ENCODE assay signal across 16 cellular contexts in the genomic region with DNA sequence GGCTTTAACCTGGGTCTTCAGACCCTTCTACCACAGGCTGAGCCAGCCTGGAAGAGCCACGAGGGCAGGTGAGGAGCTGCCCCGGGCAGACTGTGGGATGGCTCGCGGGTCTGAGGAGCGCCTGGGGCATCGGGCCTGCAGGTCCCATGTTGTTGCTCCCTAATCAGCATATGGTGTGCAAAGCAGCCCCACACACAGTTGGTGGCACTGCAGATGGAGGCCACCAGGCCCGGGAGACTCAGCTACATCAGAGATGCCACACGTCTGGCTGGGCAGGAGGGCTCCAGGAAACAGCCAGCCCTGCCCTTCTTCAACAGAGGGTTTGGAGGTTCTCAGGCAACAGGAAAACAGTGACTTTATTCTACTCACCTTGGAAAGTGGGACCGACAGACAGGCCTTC.
"Had no signal": no experiment of that assay in that cellular context is flagged by ENCODE, and none has a peak within 500 bp of the region (broad histone marks: within the 10 kb centered on the region; RNA-seq: fewer than 3 reads in every experiment).

No MANE protein-coding gene starts in this region.

- H3K27me3 ChIP-seq: left lung, SJSA1, suprapubic skin had no signal

- DNase-seq: activated CD4-positive, alpha-beta memory T cell treated with anti-CD3 and anti-CD28 coated beads, Interleukin-2, amount 10 ng/mL, durations not matched to agents 7 days and 5 days; activated CD4-positive, alpha-beta T cell treated with anti-CD3 and anti-CD28 coated beads for 4 hours; activated naive CD8-positive, alpha-beta T cell treated with anti-CD3 and anti-CD28 coated beads, Interleukin-2, amount 10 ng/mL, durations not matched to agents 7 days and 5 days; aorta; glutamatergic neuron; hypothalamus; kidney; naive thymus-derived CD4-positive, alpha-beta T cell; posterior cingulate gyrus; small intestine; stimulated activated CD4-positive, alpha-beta T cell treated with anti-CD3 and anti-CD28 coated beads, Interleukin-4, amount 100 ng/mL, for 24 hours; stimulated activated naive CD8-positive, alpha-beta T cell treated with anti-CD3 and anti-CD28 coated beads, Interleukin-15, Interleukin-2, amounts not matched to agents 100 U/mL and 50 U/mL, for 24 hours; SW 1271 had no signal

- H3K9me3 ChIP-seq: left lung, SJSA1, suprapubic skin had no signal

- H3K36me3 ChIP-seq: left lung, SJSA1, suprapubic skin had no signal

- H3K27ac ChIP-seq: left lung, SJSA1 had no signal

- H3K4me3 ChIP-seq: left lung, SJSA1, suprapubic skin had no signal
